Comparison of ENCODE assay signal across 23 cellular contexts in genomic region chr12:981176-981828, GRCh38. TPM values are rescaled to one million over a fixed set of nuclear protein-coding genes. Genes with fewer than 3 reads are reported as not detected.
DNase-seq lines count a peak whose midpoint lies in the region; ATAC-seq and TF ChIP-seq lines count a peak whose summit lies in the region.
"Had no signal": no experiment of that assay in that cellular context is flagged by ENCODE, and none has a peak within 500 bp of the region (broad histone marks: within the 10 kb centered on the region; RNA-seq: fewer than 3 reads in every experiment).

No MANE protein-coding gene starts in this region.

- ATAC-seq in GM19035 (IDR thresholded peaks at IDR 0.05; ENCODE audit: unreplicated experiment) (peak; percentile 56), HG03520 (IDR thresholded peaks at IDR 0.05; ENCODE audit: unreplicated experiment) (no peak), GM21447 (IDR thresholded peaks at IDR 0.05; ENCODE audit: unreplicated experiment) (no peak)
- ATAC-seq: activated CD8-positive, alpha-beta T cell treated with anti-CD3 and anti-CD28 coated beads, Interleukin-2, amount 10 ng/mL, durations not matched to agents 7 days and 5 days; psoas muscle; stimulated activated memory B cell treated with anti-CD40 and anti-IgM and Interleukin-4, amounts not matched to agents 10 μg/mL and 1 μg/mL and 100 μg/mL, for 72 hours; T-cell had no signal

- no peaks in the 10 kb centered on the region for H3K36me3 Mint-ChIP-seq in glutamatergic neuron (ENCODE audit: unreplicated experiment)
- H3K36me3 Mint-ChIP-seq in type B pancreatic cell: peaks cover 5% of the 10 kb centered on the region
- H3K36me3 Mint-ChIP-seq: CD8-positive, alpha-beta memory T cell; stimulated activated memory B cell treated with anti-CD40 and anti-IgM and Interleukin-4, amounts not matched to agents 10 μg/mL and 1 μg/mL and 100 μg/mL, for 72 hours; T-cell had no signal

- CTCF ChIA-PET in RWPE1 (lab: Yijun Ruan, JAX): no interaction called here

- DNase-seq in A172 (ENCODE audit: low spot score) (peak; percentile 76), RWPE1 (ENCODE audit: low spot score) (peak; percentile 25), epithelial cell of esophagus (ENCODE audit: low read depth) (peak; percentile 65), glutamatergic neuron (no peak), type B pancreatic cell (ENCODE audit: extremely low spot score, unreplicated experiment) (no peak)
- DNase-seq: activated CD8-positive, alpha-beta T cell treated with anti-CD3 and anti-CD28 coated beads, Interleukin-2, amount 10 ng/mL, durations not matched to agents 7 days and 5 days; adrenal gland; CD8-positive, alpha-beta memory T cell; H7; heart left ventricle; IMR-90; islet precursor cell; NCI-H2081 treated with DMSO at 0.1 percent for 48 hours; psoas muscle; T-cell; trophoblast cell had no signal

- no peak overlapping the region for H3K27ac ChIP-seq in RWPE1
- H3K27ac ChIP-seq: adrenal gland, coronary artery, heart left ventricle, psoas muscle, VCaP had no signal

- TF ChIP-seq CTCF in RWPE1 (conservative IDR thresholded peaks at IDR 0.05; ENCODE audit: low read depth) (no peak), epithelial cell of esophagus (IDR thresholded peaks at IDR 0.05; ENCODE audit: insufficient read depth, low read depth, low read length, missing control alignments) (no peak), glutamatergic neuron (IDR thresholded peaks at IDR 0.05; ENCODE audit: partially characterized antibody, unreplicated experiment) (no peak), type B pancreatic cell (conservative IDR thresholded peaks at IDR 0.05) (no peak)

- no peak overlapping the region for H3K4me3 ChIP-seq in epithelial cell of esophagus (ENCODE audit: low read length)
- H3K4me3 ChIP-seq: adrenal gland, coronary artery, heart left ventricle, psoas muscle had no signal

- H3K4me1 Mint-ChIP-seq in glutamatergic neuron (ENCODE audit: low read depth, unreplicated experiment) (peaks cover 8% of the 10 kb centered on the region), type B pancreatic cell (ENCODE audit: unreplicated experiment) (no peaks in the 10 kb centered on the region)
- H3K4me1 Mint-ChIP-seq: T-cell had no signal

- H3K9me3 Mint-ChIP-seq in glutamatergic neuron (ENCODE audit: unreplicated experiment) (peaks cover 1% of the 10 kb centered on the region), type B pancreatic cell (no peaks in the 10 kb centered on the region)
- H3K9me3 Mint-ChIP-seq: activated T-helper 2 cell treated with anti-CD3 and anti-CD28 coated beads, Interferon-gamma antibody, Interleukin-2, Interleukin-4, amounts not matched to agents 10 μg/mL and 5 μg/mL and 100 μg/mL, durations not matched to agents 14 hours and 24 hours and 36 hours; CD8-positive, alpha-beta memory T cell; stimulated activated memory B cell treated with anti-CD40 and anti-IgM and Interleukin-4, amounts not matched to agents 10 μg/mL and 1 μg/mL and 100 μg/mL, for 72 hours; T-cell had no signal

- H3K27ac Mint-ChIP-seq in glutamatergic neuron (ENCODE audit: unreplicated experiment) (no peak overlapping the region), type B pancreatic cell (no peak overlapping the region)
- H3K27ac Mint-ChIP-seq: activated CD8-positive, alpha-beta T cell treated with anti-CD3 and anti-CD28 coated beads, Interleukin-2, amount 10 ng/mL, durations not matched to agents 7 days and 5 days; activated T-helper 2 cell treated with anti-CD3 and anti-CD28 coated beads, Interferon-gamma antibody, Interleukin-2, Interleukin-4, amounts not matched to agents 10 μg/mL and 5 μg/mL and 100 μg/mL, durations not matched to agents 14 hours and 24 hours and 36 hours; stimulated activated memory B cell treated with anti-CD40 and anti-IgM and Interleukin-4, amounts not matched to agents 10 μg/mL and 1 μg/mL and 100 μg/mL, for 72 hours; T-cell had no signal

- H3K4me3 Mint-ChIP-seq in glutamatergic neuron (ENCODE audit: unreplicated experiment): no peak overlapping the region
- H3K4me3 Mint-ChIP-seq in type B pancreatic cell: no peak overlapping the region
- H3K4me3 Mint-ChIP-seq: activated CD8-positive, alpha-beta T cell treated with anti-CD3 and anti-CD28 coated beads, Interleukin-2, amount 10 ng/mL, durations not matched to agents 7 days and 5 days; CD8-positive, alpha-beta memory T cell; stimulated activated memory B cell treated with anti-CD40 and anti-IgM and Interleukin-4, amounts not matched to agents 10 μg/mL and 1 μg/mL and 100 μg/mL, for 72 hours; T-cell had no signal

- H3K27me3 Mint-ChIP-seq in glutamatergic neuron (ENCODE audit: unreplicated experiment): peaks cover 6% of the 10 kb centered on the region
- no peaks in the 10 kb centered on the region for H3K27me3 Mint-ChIP-seq in type B pancreatic cell
- H3K27me3 Mint-ChIP-seq: CD8-positive, alpha-beta memory T cell; stimulated activated memory B cell treated with anti-CD40 and anti-IgM and Interleukin-4, amounts not matched to agents 10 μg/mL and 1 μg/mL and 100 μg/mL, for 72 hours; T-cell had no signal

- POLR2A ChIA-PET in RWPE1 (lab: Yijun Ruan, JAX; ENCODE audit: low non-redundant PET): no interaction called here

RNA-seq across cellular contexts. Expression of gene ERC1, which starts 9.7 kb away (rescaled TPM):
- 7.7 and 8.0 TPM in 2 replicates for total RNA-seq in A172 (2014; rRNA removed; shearing (Covaris generic))
- total RNA-seq in glutamatergic neuron (ENCODE audit: unreplicated experiment) (82.2 TPM), type B pancreatic cell (ENCODE audit: low replicate concordance) (62.8 and 83.5 TPM in 2 replicates)

RNA-seq across cellular contexts. Expression of gene RAD52, which starts 31.8 kb away (rescaled TPM):
- 5.1 and 5.3 TPM in 2 replicates for total RNA-seq in A172 (2014; rRNA removed; shearing (Covaris generic))
- 16.5 TPM for total RNA-seq in glutamatergic neuron (ENCODE audit: unreplicated experiment)
- total RNA-seq in type B pancreatic cell (ENCODE audit: low replicate concordance): 28.3 and 32.8 TPM in 2 replicates

Comparison
In these comparisons a context has a peak if more than half of its experiments do, and no peak if none do; other contexts are left out.
1. DNase-seq: peak in A172 (single experiment), RWPE1 (single experiment) and epithelial cell of esophagus (single experiment); none in glutamatergic neuron (single experiment) and type B pancreatic cell (single experiment).